18 cellular contexts compared by ENCODE assay signal in the genomic region with DNA sequence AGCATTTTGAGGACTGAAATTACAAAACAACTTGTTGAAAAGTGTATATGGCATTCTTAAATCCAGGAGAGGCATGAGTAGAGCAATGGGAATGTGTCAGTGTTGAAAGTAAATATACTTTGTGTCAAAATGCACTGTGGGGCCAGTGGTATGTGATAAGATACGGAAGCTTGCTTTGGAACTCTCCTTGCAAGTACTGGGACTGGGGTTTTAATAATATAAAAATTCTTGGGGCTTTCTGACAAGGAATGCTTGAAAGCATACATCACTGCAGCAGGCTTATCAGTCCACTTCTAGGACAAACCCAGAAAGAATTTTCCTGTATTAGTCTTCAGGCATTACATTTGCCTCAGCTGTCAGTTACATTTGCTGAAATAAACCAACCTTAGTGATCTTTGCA.
DNase-seq lines count a peak whose midpoint lies in the region; ATAC-seq and TF ChIP-seq lines count a peak whose summit lies in the region.
"Had no signal": no experiment of that assay in that cellular context is flagged by ENCODE, and none has a peak within 500 bp of the region (broad histone marks: within the 10 kb centered on the region; RNA-seq: fewer than 3 reads in every experiment).

No MANE protein-coding gene starts in this region.

- H3K27ac ChIP-seq in right cardiac atrium (ENCODE audit: low read length) = no peak overlapping the region
- H3K27ac ChIP-seq: neutrophil, SJCRH30, spleen, vagina had no signal

- WGBS in right cardiac atrium = 42% methylated on average over 1 of the region's 1 CpG

- H3K4me1 ChIP-seq in right cardiac atrium (ENCODE audit: control insufficient read depth, insufficient read depth, low read length) = peaks cover 2% of the 10 kb centered on the region
- H3K4me1 ChIP-seq: spleen, vagina had no signal

- peak; percentile 69 to 75 for ATAC-seq in right cardiac atrium

- TF ChIP-seq CTCF in retinal pigment epithelial cell (conservative IDR thresholded peaks at IDR 0.05; ENCODE audit: low read depth, low read length) = no peak

- DNase-seq in EL (peak; percentile 11), amniotic stem cell (lab: John Stamatoyannopoulos, UW) (peak; percentile 64), right cardiac atrium (no peak), retinal pigment epithelial cell (ENCODE audit: low read depth) (peak; percentile 25), SKM-1 treated with dmso at 0.1 percent for 144 hours (lab: John Stamatoyannopoulos, UW; ENCODE audit: unreplicated experiment) (no peak), hippocampal formation (lab: John Stamatoyannopoulos, UW) (no peak)
- no peak for DNase-seq in activated effector memory CD4-positive, alpha-beta T cell treated with anti-CD3 and anti-CD28 coated beads, Interleukin-2, amount 50 U/mL, for 16 hours
- DNase-seq: activated CD4-positive, alpha-beta T cell treated with anti-CD3 and anti-CD28 coated beads, Interleukin-2, amount 50 U/mL, for 4 hours; anterior cingulate cortex; CD4-positive, alpha-beta memory T cell; H9; KG1; NCI-H2227 treated with DMSO at 0.1 percent for 48 hours; NK-92 treated with Interleukin-12 subunit alpha and Interleukin-12 subunit beta, amount 100 ng/mL, for 24 hours; spleen had no signal

- H3K27me3 ChIP-seq in right cardiac atrium (ENCODE audit: control insufficient read depth, insufficient read depth) = no peaks in the 10 kb centered on the region
- H3K27me3 ChIP-seq: neutrophil, SJCRH30, spleen, vagina had no signal

- H3K4me3 ChIP-seq in right cardiac atrium (ENCODE audit: low read length) (no peak overlapping the region), retinal pigment epithelial cell (ENCODE audit: low read length) (no peak overlapping the region)
- H3K4me3 ChIP-seq: SJCRH30, spleen, vagina had no signal

- intact Hi-C loops in right cardiac atrium (cut with DNase I) = no loop called here

- no peaks in the 10 kb centered on the region for H3K9me3 ChIP-seq in right cardiac atrium (ENCODE audit: control insufficient read depth, low read length)
- H3K9me3 ChIP-seq: neutrophil, SJCRH30, spleen, vagina had no signal

Comparison
In these comparisons a context has a peak if more than half of its experiments do, and no peak if none do; other contexts are left out.
1. DNase-seq: peak in EL (single experiment), amniotic stem cell (single experiment) and retinal pigment epithelial cell (single experiment); none in right cardiac atrium (0 of 3), SKM-1 treated with dmso at 0.1 percent for 144 hours (single experiment), hippocampal formation (0 of 2) and activated effector memory CD4-positive, alpha-beta T cell treated with anti-CD3 and anti-CD28 coated beads, Interleukin-2, amount 50 U/mL, for 16 hours (single experiment).